ENCODE assay signal across 13 cellular contexts in genomic region chr19:8468761-8469458, GRCh38. TPM values are rescaled to one million over a fixed set of nuclear protein-coding genes. Genes with fewer than 3 reads are reported as not detected.
DNase-seq lines count a peak whose midpoint lies in the region; TF ChIP-seq lines count a peak whose summit lies in the region.
"Had no signal": no experiment of that assay in that cellular context is flagged by ENCODE, and none has a peak within 500 bp of the region (broad histone marks: within the 10 kb centered on the region; RNA-seq: fewer than 3 reads in every experiment).

No MANE protein-coding gene starts in this region.

- H3F3A ChIP-seq in smooth muscle cell (ENCODE audit: low read depth) = peaks cover 12% of the 10 kb centered on the region

- H3K79me2 ChIP-seq in smooth muscle cell (ENCODE audit: low read depth) = peaks cover 80% of the 10 kb centered on the region

- H3K36me3 ChIP-seq in SJSA1 (peaks cover 99% of the 10 kb centered on the region), smooth muscle cell (ENCODE audit: low read depth) (peaks cover 25% of the 10 kb centered on the region)

- H3K4me1 Mint-ChIP-seq in activated naive CD4-positive, alpha-beta T cell treated with anti-CD3 and anti-CD28 coated beads, Interleukin-2, amount 10 ng/mL, durations not matched to agents 7 days and 5 days = peaks cover 37% of the 10 kb centered on the region
- peaks cover 22% of the 10 kb centered on the region for H3K4me1 Mint-ChIP-seq in endothelial cell (ENCODE audit: unreplicated experiment)

- no peak overlapping the region for H3K9ac ChIP-seq in smooth muscle cell (ENCODE audit: low read depth)

- no peak overlapping the region for H3K4me3 Mint-ChIP-seq in activated naive CD4-positive, alpha-beta T cell treated with anti-CD3 and anti-CD28 coated beads, Interleukin-2, amount 10 ng/mL, durations not matched to agents 7 days and 5 days
- peak overlapping the region; percentile 65 for H3K4me3 Mint-ChIP-seq in endothelial cell (ENCODE audit: unreplicated experiment)
- H3K4me3 Mint-ChIP-seq: mesothelial cell of epicardium had no signal

- peaks cover 83% of the 10 kb centered on the region for H3K36me3 Mint-ChIP-seq in activated naive CD4-positive, alpha-beta T cell treated with anti-CD3 and anti-CD28 coated beads, Interleukin-2, amount 10 ng/mL, durations not matched to agents 7 days and 5 days
- peaks cover 71% of the 10 kb centered on the region for H3K36me3 Mint-ChIP-seq in endothelial cell (ENCODE audit: low read depth, unreplicated experiment)

- H3K27ac ChIP-seq in SJSA1 (peak overlapping the region; percentile 35), smooth muscle cell (ENCODE audit: low read depth) (peak overlapping the region; percentile 31)
- H3K27ac ChIP-seq: tibial nerve had no signal

- H3K27ac Mint-ChIP-seq in activated naive CD4-positive, alpha-beta T cell treated with anti-CD3 and anti-CD28 coated beads, Interleukin-2, amount 10 ng/mL, durations not matched to agents 7 days and 5 days = peak overlapping the region; percentile 2
- peak overlapping the region; percentile 32 for H3K27ac Mint-ChIP-seq in endothelial cell (ENCODE audit: unreplicated experiment)
- H3K27ac Mint-ChIP-seq: mesothelial cell of epicardium had no signal

- H3K27me3 ChIP-seq in SJSA1 (replicated peaks) = no peaks in the 10 kb centered on the region
- no peaks in the 10 kb centered on the region for H3K27me3 ChIP-seq in smooth muscle cell (ENCODE audit: low read depth)
- H3K27me3 ChIP-seq: tibial nerve had no signal

- DNase-seq in activated naive CD4-positive, alpha-beta T cell treated with anti-CD3 and anti-CD28 coated beads, Interleukin-2, amount 10 ng/mL, durations not matched to agents 7 days and 5 days = no peak
- no peak for DNase-seq in activated naive CD4-positive, alpha-beta T cell treated with Interleukin-2 at 50 U/mL for 16 hours
- DNase-seq in SJSA1 (ENCODE audit: low read depth in 1 of 2, low spot score in 2 of 2) (peak in 1 of 2 experiments; percentile 57), endothelial cell (ENCODE audit: low spot score) (no peak), smooth muscle cell (lab: John Stamatoyannopoulos, UW; ENCODE audit: unreplicated experiment) (no peak), H4 (ENCODE audit: low spot score) (no peak), NCI-H2171 (lab: John Stamatoyannopoulos, UW) (no peak), ureter (ENCODE audit: low spot score) (no peak)
- DNase-seq: NCI-H1105; stimulated activated CD4-positive, alpha-beta T cell treated with anti-CD3 and anti-CD28 coated beads, Interleukin-15, amount 100 ng/mL, for 24 hours; T-helper 1 cell had no signal

- H4K20me1 ChIP-seq in smooth muscle cell (ENCODE audit: low read depth) = peaks cover 95% of the 10 kb centered on the region

- H3K4me2 ChIP-seq in smooth muscle cell = no peak overlapping the region

- H3K4me3 ChIP-seq in SJSA1 (no peak overlapping the region), smooth muscle cell (no peak overlapping the region)
- H3K4me3 ChIP-seq: tibial nerve had no signal

- TF ChIP-seq CTCF in endothelial cell (IDR thresholded peaks at IDR 0.05; ENCODE audit: unreplicated experiment) (no peak), smooth muscle cell (IDR thresholded peaks at IDR 0.05; ENCODE audit: borderline replicate concordance, insufficient read depth, poor library complexity, severe bottlenecking) (no peak)

- CTCF ChIA-PET in activated naive CD4-positive, alpha-beta T cell treated with anti-CD3 and anti-CD28 coated beads, Interleukin-2, amount 10 ng/mL, durations not matched to agents 7 days and 5 days (lab: Charles Lee) = interaction anchor here (1.0 kb wide), 1 partner anchor 116 kb away, joined by 3 read pairs; no protein-coding TSS in a partner anchor

- H3K9me3 ChIP-seq in SJSA1 (replicated peaks) (no peaks in the 10 kb centered on the region), smooth muscle cell (replicated peaks; ENCODE audit: low read depth) (no peaks in the 10 kb centered on the region)
- H3K9me3 ChIP-seq: tibial nerve had no signal

- H3K9me3 Mint-ChIP-seq in activated naive CD4-positive, alpha-beta T cell treated with anti-CD3 and anti-CD28 coated beads, Interleukin-2, amount 10 ng/mL, durations not matched to agents 7 days and 5 days = no peaks in the 10 kb centered on the region
- H3K9me3 Mint-ChIP-seq in endothelial cell (ENCODE audit: unreplicated experiment) = no peaks in the 10 kb centered on the region
- H3K9me3 Mint-ChIP-seq: mesothelial cell of epicardium had no signal

- no peaks in the 10 kb centered on the region for H3K27me3 Mint-ChIP-seq in activated naive CD4-positive, alpha-beta T cell treated with anti-CD3 and anti-CD28 coated beads, Interleukin-2, amount 10 ng/mL, durations not matched to agents 7 days and 5 days
- peaks cover 2% of the 10 kb centered on the region for H3K27me3 Mint-ChIP-seq in endothelial cell (ENCODE audit: unreplicated experiment)

- WGBS in smooth muscle cell (ENCODE audit: low lambda C conversion rate) = 76% methylated on average over 8 of the region's 8 CpGs

- no peak overlapping the region for H2AFZ ChIP-seq in smooth muscle cell (ENCODE audit: low read depth)

- H3K4me1 ChIP-seq in SJSA1 (replicated peaks) (peaks cover 48% of the 10 kb centered on the region), smooth muscle cell (ENCODE audit: low read depth) (no peaks in the 10 kb centered on the region)
- H3K4me1 ChIP-seq: tibial nerve had no signal

RNA-seq across cellular contexts. Expression of gene HNRNPM, which starts 24.1 kb away (rescaled TPM):
- total RNA-seq in SJSA1 (2014; rRNA removed; shearing (Covaris generic)) = 125 and 127 TPM in 2 replicates
- total RNA-seq in endothelial cell (ENCODE audit: unreplicated experiment) = 223 TPM
- 44.3 and 54.9 TPM in 2 replicates for total RNA-seq in smooth muscle cell
- polyA plus RNA-seq in smooth muscle cell = 143 and 156 TPM in 2 replicates
- total RNA-seq in H4 (2014; rRNA removed; shearing (Covaris generic)) = 60.8 and 75.1 TPM in 2 replicates
- total RNA-seq in ureter = 205 TPM

RNA-seq across cellular contexts. Expression of gene PRAM1, which starts 33.5 kb away (rescaled TPM):
- total RNA-seq in SJSA1 (2014; rRNA removed; shearing (Covaris generic)) = not detected in 2 replicates
- total RNA-seq in endothelial cell (ENCODE audit: unreplicated experiment) (not detected), smooth muscle cell (not detected in 2 replicates), ureter (1.4 TPM)
- polyA plus RNA-seq in smooth muscle cell = 0.18 and 0.74 TPM in 2 replicates
- not detected in 2 replicates for total RNA-seq in H4 (2014; rRNA removed; shearing (Covaris generic))

RNA-seq across cellular contexts. Expression of gene ZNF414, which starts 45.1 kb away (rescaled TPM):
- total RNA-seq in SJSA1 (2014; rRNA removed; shearing (Covaris generic)) = 0.25 and 5.4 TPM in 2 replicates
- total RNA-seq in endothelial cell (ENCODE audit: unreplicated experiment) (22.9 TPM), smooth muscle cell (1.3 and 10.2 TPM in 2 replicates), ureter (27.0 TPM)
- polyA plus RNA-seq in smooth muscle cell = 33.0 and 42.4 TPM in 2 replicates
- total RNA-seq in H4 (2014; rRNA removed; shearing (Covaris generic)) = 7.0 and 9.3 TPM in 2 replicates

RNA-seq across cellular contexts. Expression of gene MARCHF2, which starts 55.8 kb away (rescaled TPM):
- 37.9 and 45.5 TPM in 2 replicates for total RNA-seq in SJSA1 (2014; rRNA removed; shearing (Covaris generic))
- total RNA-seq in endothelial cell (ENCODE audit: unreplicated experiment) (58.2 TPM), smooth muscle cell (22.2 and 22.5 TPM in 2 replicates), ureter (41.3 TPM)
- 24.4 and 32.5 TPM in 2 replicates for polyA plus RNA-seq in smooth muscle cell
- 28.0 and 30.6 TPM in 2 replicates for total RNA-seq in H4 (2014; rRNA removed; shearing (Covaris generic))
